In the genomic region with DNA sequence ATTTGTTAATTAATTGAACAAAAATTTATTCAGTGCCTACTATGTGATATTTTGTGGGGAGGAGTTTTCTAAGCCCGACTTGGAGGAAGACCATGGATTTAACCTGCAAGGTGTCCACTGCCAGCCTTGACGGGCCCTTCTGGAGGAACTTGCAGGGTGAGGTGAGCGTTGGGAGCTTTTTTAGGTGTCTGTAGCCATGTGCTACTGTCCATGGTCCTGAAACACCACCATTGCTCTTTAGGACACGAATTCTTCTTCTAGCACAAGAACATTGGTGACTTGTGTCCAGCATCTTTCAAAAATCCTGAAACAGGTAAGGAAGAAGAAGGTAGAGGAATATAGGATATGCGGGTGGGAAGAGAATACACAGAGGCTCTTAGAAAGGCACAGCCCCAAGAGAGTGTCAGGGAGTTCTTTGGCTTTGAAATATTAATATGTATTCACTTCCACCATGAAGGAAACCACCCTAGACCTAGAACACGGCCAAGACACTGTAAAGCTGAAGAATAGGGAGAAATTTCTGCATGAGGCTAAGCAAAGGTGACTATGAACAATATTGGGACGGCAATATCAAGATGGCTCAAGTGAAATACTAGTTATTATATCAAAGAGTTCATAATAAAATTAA, we compare ENCODE assay signal across 9 cellular contexts. TPM values are rescaled to one million over a fixed set of nuclear protein-coding genes. Genes with fewer than 3 reads are reported as not detected.
DNase-seq lines count a peak whose midpoint lies in the region; TF ChIP-seq lines count a peak whose summit lies in the region.
"Had no signal": no experiment of that assay in that cellular context is flagged by ENCODE, and none has a peak within 500 bp of the region (broad histone marks: within the 10 kb centered on the region; RNA-seq: fewer than 3 reads in every experiment).

No MANE protein-coding gene starts in this region.

- H3K9me3 ChIP-seq in adipocyte (ENCODE audit: control insufficient read depth, low read length) (no peaks in the 10 kb centered on the region), liver (ENCODE audit: control insufficient read depth in 4 of 4, low read length in 3 of 4) (no peaks in the 10 kb centered on the region), vagina (no peaks in the 10 kb centered on the region), ascending aorta (no peaks in the 10 kb centered on the region)

- no peaks in the 10 kb centered on the region for H3K36me3 ChIP-seq in adipocyte (ENCODE audit: control insufficient read depth, insufficient read depth, low read length, severe bottlenecking)
- no peaks in the 10 kb centered on the region for H3K36me3 ChIP-seq in liver (ENCODE audit: control insufficient read depth in 4 of 4, insufficient read depth in 3 of 4, low read depth in 1 of 4, low read length in 3 of 4)
- no peaks in the 10 kb centered on the region for H3K36me3 ChIP-seq in vagina
- no peaks in the 10 kb centered on the region for H3K36me3 ChIP-seq in ascending aorta

- H3K9ac ChIP-seq in adipocyte (ENCODE audit: low read length): no peak overlapping the region
- no peak overlapping the region for H3K9ac ChIP-seq in liver (ENCODE audit: low read depth in 1 of 2, low read length in 2 of 2)
- H3K9ac ChIP-seq: KMS-11 had no signal

- no peak for TF ChIP-seq CTCF in GM12864 (IDR thresholded peaks at IDR 0.05; ENCODE audit: low read depth, low read length, missing control alignments)
- no peak for TF ChIP-seq CTCF in liver (IDR thresholded peaks at IDR 0.05; ENCODE audit: low read depth, low read length, missing input control)
- no peak for TF ChIP-seq CTCF in vagina (IDR thresholded peaks at IDR 0.05)
- TF ChIP-seq CTCF in ascending aorta (IDR thresholded peaks at IDR 0.05): no peak

- TF ChIP-seq POLR2A in vagina (IDR thresholded peaks at IDR 0.05): no peak

- DNase-seq in GM12864 (ENCODE audit: low read depth) (peak; percentile 10), NCI-H226 (peak; percentile 45), adipocyte (ENCODE audit: low read depth) (peak; percentile 74), vagina (ENCODE audit: extremely low spot score in 2 of 2) (no peak), dedifferentiated amniotic fluid mesenchymal stem cell (ENCODE audit: extremely low spot score) (no peak), posterior vena cava (ENCODE audit: low spot score) (no peak), ascending aorta (ENCODE audit: low spot score in 2 of 2) (no peak)

- no peaks in the 10 kb centered on the region for H3K4me1 ChIP-seq in adipocyte (ENCODE audit: control insufficient read depth, insufficient read depth, low read length)
- no peaks in the 10 kb centered on the region for H3K4me1 ChIP-seq in liver (ENCODE audit: control insufficient read depth in 4 of 4, insufficient read depth in 4 of 4, low read length in 3 of 4)
- H3K4me1 ChIP-seq in vagina: no peaks in the 10 kb centered on the region
- H3K4me1 ChIP-seq in ascending aorta: no peaks in the 10 kb centered on the region

- H3K27me3 ChIP-seq in adipocyte (replicated peaks; ENCODE audit: control insufficient read depth, insufficient read depth, low read length) (peaks cover 17% of the 10 kb centered on the region), liver (ENCODE audit: control insufficient read depth in 4 of 4, insufficient read depth in 4 of 4, low read length in 3 of 4) (peaks cover 0 to 4% (median under 1%) of the 10 kb centered on the region in 4 donors), vagina (no peaks in the 10 kb centered on the region), ascending aorta (no peaks in the 10 kb centered on the region)

- no peak overlapping the region for H3K4me3 ChIP-seq in GM12864 (ENCODE audit: low read depth, low read length)
- no peak overlapping the region for H3K4me3 ChIP-seq in adipocyte (ENCODE audit: low read length)
- H3K4me3 ChIP-seq in liver (ENCODE audit: low read depth in 1 of 3, low read length in 3 of 3): no peak overlapping the region
- no peak overlapping the region for H3K4me3 ChIP-seq in vagina
- no peak overlapping the region for H3K4me3 ChIP-seq in ascending aorta

- 21% methylated on average over 7 of the region's 7 CpGs for WGBS in liver

- no peak for TF ChIP-seq RAD21 in liver (IDR thresholded peaks at IDR 0.05)

- intact Hi-C loops in vagina (cut with DNase I) (no loop called here), posterior vena cava (cut with DNase I) (no loop called here), ascending aorta (cut with DNase I) (no loop called here)

- H3K27ac ChIP-seq in liver (ENCODE audit: low read depth in 1 of 2, low read length in 2 of 2): no peak overlapping the region
- no peak overlapping the region for H3K27ac ChIP-seq in vagina
- H3K27ac ChIP-seq in ascending aorta: no peak overlapping the region
- H3K27ac ChIP-seq: KMS-11 had no signal

TF ChIP-seq in liver, 16 proteins besides CTCF, POLR2A, EP300 and RAD21:
- TF ChIP-seq, protein P1, sequence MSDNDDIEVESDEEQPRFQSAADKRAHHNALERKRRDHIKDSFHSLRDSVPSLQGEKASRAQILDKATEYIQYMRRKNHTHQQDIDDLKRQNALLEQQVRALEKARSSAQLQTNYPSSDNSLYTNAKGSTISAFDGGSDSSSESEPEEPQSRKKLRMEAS (IDR thresholded peaks at IDR 0.05): no peak
- TF ChIP-seq, protein P2, sequence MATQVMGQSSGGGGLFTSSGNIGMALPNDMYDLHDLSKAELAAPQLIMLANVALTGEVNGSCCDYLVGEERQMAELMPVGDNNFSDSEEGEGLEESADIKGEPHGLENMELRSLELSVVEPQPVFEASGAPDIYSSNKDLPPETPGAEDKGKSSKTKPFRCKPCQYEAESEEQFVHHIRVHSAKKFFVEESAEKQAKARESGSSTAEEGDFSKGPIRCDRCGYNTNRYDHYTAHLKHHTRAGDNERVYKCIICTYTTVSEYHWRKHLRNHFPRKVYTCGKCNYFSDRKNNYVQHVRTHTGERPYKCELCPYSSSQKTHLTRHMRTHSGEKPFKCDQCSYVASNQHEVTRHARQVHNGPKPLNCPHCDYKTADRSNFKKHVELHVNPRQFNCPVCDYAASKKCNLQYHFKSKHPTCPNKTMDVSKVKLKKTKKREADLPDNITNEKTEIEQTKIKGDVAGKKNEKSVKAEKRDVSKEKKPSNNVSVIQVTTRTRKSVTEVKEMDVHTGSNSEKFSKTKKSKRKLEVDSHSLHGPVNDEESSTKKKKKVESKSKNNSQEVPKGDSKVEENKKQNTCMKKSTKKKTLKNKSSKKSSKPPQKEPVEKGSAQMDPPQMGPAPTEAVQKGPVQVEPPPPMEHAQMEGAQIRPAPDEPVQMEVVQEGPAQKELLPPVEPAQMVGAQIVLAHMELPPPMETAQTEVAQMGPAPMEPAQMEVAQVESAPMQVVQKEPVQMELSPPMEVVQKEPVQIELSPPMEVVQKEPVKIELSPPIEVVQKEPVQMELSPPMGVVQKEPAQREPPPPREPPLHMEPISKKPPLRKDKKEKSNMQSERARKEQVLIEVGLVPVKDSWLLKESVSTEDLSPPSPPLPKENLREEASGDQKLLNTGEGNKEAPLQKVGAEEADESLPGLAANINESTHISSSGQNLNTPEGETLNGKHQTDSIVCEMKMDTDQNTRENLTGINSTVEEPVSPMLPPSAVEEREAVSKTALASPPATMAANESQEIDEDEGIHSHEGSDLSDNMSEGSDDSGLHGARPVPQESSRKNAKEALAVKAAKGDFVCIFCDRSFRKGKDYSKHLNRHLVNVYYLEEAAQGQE (IDR thresholded peaks at IDR 0.05): peak; percentile 100

RNA-seq across cellular contexts. Expression of a gene that starts 27.9 kb away (rescaled TPM):
- total RNA-seq in liver (under 1 TPM in 1 of 2 donors, not detected in 1; under 0.01 TPM), vagina (not detected), posterior vena cava (not detected), ascending aorta (not detected)
- not detected for polyA plus RNA-seq in liver

RNA-seq across cellular contexts. Expression of a gene that starts 37.1 kb away (rescaled TPM):
- total RNA-seq in liver (10 to 100 TPM; 11.3 to 16.9 TPM), vagina (16.9 TPM), posterior vena cava (10 to 100 TPM; 30.6 to 35.4 TPM), ascending aorta (15.3 TPM)
- 10 to 100 TPM in 1 of 2 donors, 1 to 10 TPM in 1; 3.2 to 22.1 TPM for polyA plus RNA-seq in liver

RNA-seq across cellular contexts. Expression of a gene that starts 46.5 kb away (rescaled TPM):
- total RNA-seq in liver (not detected), vagina (not detected), posterior vena cava (not detected), ascending aorta (not detected)
- not detected for polyA plus RNA-seq in liver

Comparison
In these comparisons a context has a peak if more than half of its experiments do, and no peak if none do; other contexts are left out.
1. DNase-seq: peak in GM12864 (single experiment), NCI-H226 (single experiment) and adipocyte (single experiment); none in vagina (0 of 2), dedifferentiated amniotic fluid mesenchymal stem cell (single experiment), posterior vena cava (single experiment) and ascending aorta (0 of 2).